ENCODE assay signal across 8 cellular contexts in genomic region chr15:84748274-84749110, GRCh38. TPM values are rescaled to one million over a fixed set of nuclear protein-coding genes. Genes with fewer than 3 reads are reported as not detected.
DNase-seq lines count a peak whose midpoint lies in the region; ATAC-seq and TF ChIP-seq lines count a peak whose summit lies in the region.

ZNF592 (plus strand) TSS chr15:84748592; CDS start chr15:84782676, 34,084 bp downstream.

- peak; percentile 49 for ATAC-seq in HG02884 (IDR thresholded peaks at IDR 0.05; ENCODE audit: unreplicated experiment)
- peak; percentile 73 for ATAC-seq in left lung

- H3K36me3 Mint-ChIP-seq in activated CD4-positive, alpha-beta T cell treated with anti-CD3 and anti-CD28 coated beads, Interleukin-2, amount 10 ng/mL, durations not matched to agents 24 days and 14 days (ENCODE audit: low read depth): peaks cover 24% of the 10 kb centered on the region

- peaks cover 25 to 64% of the 10 kb centered on the region in 2 donors for H3K4me1 ChIP-seq in left lung

- peak; percentile 18 for DNase-seq in NCI-H2107 (lab: John Stamatoyannopoulos, UW)
- DNase-seq in NCI-H2107 treated with DMSO at 0.1 percent for 48 hours (lab: John Stamatoyannopoulos, UW; ENCODE audit: unreplicated experiment): no peak
- peak; percentile 74 for DNase-seq in NCI-H2227 (lab: John Stamatoyannopoulos, UW; ENCODE audit: unreplicated experiment)
- DNase-seq in activated CD4-positive, alpha-beta T cell treated with anti-CD3 and anti-CD28 coated beads, Interleukin-2, amount 10 ng/mL, durations not matched to agents 24 days and 14 days: peak; percentile 94
- DNase-seq in dedifferentiated amniotic fluid mesenchymal stem cell (ENCODE audit: extremely low spot score): peak; percentile 38
- peak; percentile 87 to 96 for DNase-seq in left lung
- peak; percentile 82 for DNase-seq in stimulated activated CD4-positive, alpha-beta T cell treated with anti-CD3 and anti-CD28 coated beads, Interleukin-4, amount 100 ng/mL, for 1 hour

- H3K36me3 ChIP-seq in left lung: no peaks in the 10 kb centered on the region

- H3K9me3 ChIP-seq in left lung: no peaks in the 10 kb centered on the region

- H3K9me3 Mint-ChIP-seq in activated CD4-positive, alpha-beta T cell treated with anti-CD3 and anti-CD28 coated beads, Interleukin-2, amount 10 ng/mL, durations not matched to agents 24 days and 14 days: no peaks in the 10 kb centered on the region

- peaks cover 50% of the 10 kb centered on the region for H3K4me1 Mint-ChIP-seq in activated CD4-positive, alpha-beta T cell treated with anti-CD3 and anti-CD28 coated beads, Interleukin-2, amount 10 ng/mL, durations not matched to agents 24 days and 14 days

- no peak for TF ChIP-seq CTCF in left lung (IDR thresholded peaks at IDR 0.05)

- peak within 1 kb of the TSS; percentile 94 for H3K27ac Mint-ChIP-seq in activated CD4-positive, alpha-beta T cell treated with anti-CD3 and anti-CD28 coated beads, Interleukin-2, amount 10 ng/mL, durations not matched to agents 24 days and 14 days

- peak within 1 kb of the TSS; percentile 97 for H3K4me3 Mint-ChIP-seq in activated CD4-positive, alpha-beta T cell treated with anti-CD3 and anti-CD28 coated beads, Interleukin-2, amount 10 ng/mL, durations not matched to agents 24 days and 14 days

- H3K27me3 ChIP-seq in left lung: no peaks in the 10 kb centered on the region

- intact Hi-C loops in activated CD4-positive, alpha-beta T cell treated with anti-CD3 and anti-CD28 coated beads, Interleukin-2, amount 10 ng/mL, durations not matched to agents 24 days and 14 days (cut with micrococcal nuclease): loop anchor here (1.0 to 5.0 kb wide), 4 partner anchors 13 to 232 kb away; partner anchors contain the start of genes PDE8A and SEC11A
- intact Hi-C loops in left lung (cut with DNase I): no loop called here

- no peaks in the 10 kb centered on the region for H3K27me3 Mint-ChIP-seq in activated CD4-positive, alpha-beta T cell treated with anti-CD3 and anti-CD28 coated beads, Interleukin-2, amount 10 ng/mL, durations not matched to agents 24 days and 14 days

- H3K27ac ChIP-seq in left lung: peak within 1 kb of the TSS; percentile 97 to 100

- H3K4me3 ChIP-seq in left lung: peak within 1 kb of the TSS; percentile 89 to 92

RNA-seq across cellular contexts. Expression of gene ZNF592, which starts in this region (rescaled TPM):
- total RNA-seq in activated CD4-positive, alpha-beta T cell treated with anti-CD3 and anti-CD28 coated beads, Interleukin-2, amount 10 ng/mL, durations not matched to agents 24 days and 14 days: 30.0 and 30.6 TPM in 2 replicates
- 10 to 100 TPM; 24.4 to 31.9 TPM for total RNA-seq in left lung
